ENCODE assay signal across 1 cellular context in genomic region chr17:78820122-78820792, GRCh38.
TF ChIP-seq lines count a peak whose summit lies in the region.

No MANE protein-coding gene starts in this region.

TF ChIP-seq in K562, 482 proteins besides CTCF, POLR2A, EP300 and RAD21:
- TF ChIP-seq ZNF121 (CRISPR knock-in tag; conservative IDR thresholded peaks at IDR 0.05) (peak; percentile 62; the same call in 1 of the 2 replicates), RBM39 (optimal IDR thresholded peaks at IDR 0.05; ENCODE audit: low read depth, low read length) (no peak)
TF ChIP-seq in K562: peak in this region for 1.
